ENCODE assay signal across 26 cellular contexts in the genomic region with DNA sequence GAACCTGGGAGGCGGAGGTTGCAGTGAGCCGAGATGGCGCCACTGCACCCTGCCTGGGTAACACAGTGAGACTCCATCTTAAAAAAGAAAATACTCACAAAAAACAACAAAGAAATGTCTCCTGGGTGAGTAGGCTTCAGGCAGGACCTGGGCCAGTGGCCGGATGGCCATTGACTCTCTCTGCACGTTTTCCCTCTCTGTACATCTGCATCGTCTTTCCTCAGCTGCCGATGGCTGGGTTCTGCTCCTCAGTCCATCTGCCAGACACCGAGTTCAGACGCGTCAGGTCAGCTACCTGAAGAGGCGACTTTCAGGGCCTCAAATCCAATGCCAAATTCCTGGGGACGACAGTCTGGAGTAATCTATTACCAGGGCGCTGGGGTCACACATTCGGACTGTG.
"Had no signal": no experiment of that assay in that cellular context is flagged by ENCODE, and none has a peak within 500 bp of the region (broad histone marks: within the 10 kb centered on the region; RNA-seq: fewer than 3 reads in every experiment).

No MANE protein-coding gene starts in this region.

- ATAC-seq: activated CD4-positive, alpha-beta T cell treated with anti-CD3 and anti-CD28 coated beads for 36 hours; activated T-cell treated with anti-CD3 and anti-CD28 coated beads, Interleukin-2, amount 50 U/mL, for 4 hours; activated T-helper 17 cell treated with anti-CD3 and anti-CD28 coated beads, Interleukin-2, amount 50 U/mL, for 72 hours; effector memory CD8-positive, alpha-beta T cell; foreskin keratinocyte; heart left ventricle had no signal

- H3K27me3 ChIP-seq: cardiac muscle cell, gastrocnemius medialis, heart left ventricle had no signal

- H3K36me3 ChIP-seq: cardiac muscle cell, esophagus muscularis mucosa, gastrocnemius medialis, heart left ventricle had no signal

- DNase-seq: activated CD4-positive, alpha-beta memory T cell treated with anti-CD3 and anti-CD28 coated beads, Interleukin-2, amount 10 ng/mL, durations not matched to agents 7 days and 5 days; activated CD4-positive, alpha-beta T cell treated with anti-CD3 and anti-CD28 coated beads for 36 hours; activated CD4-positive, alpha-beta T cell treated with anti-CD3 and anti-CD28 coated beads, Interleukin-2, amount 10 ng/mL, durations not matched to agents 24 days and 14 days; activated CD4-positive, CD25-positive, alpha-beta regulatory T cell; activated CD4-positive, CD25-positive, alpha-beta regulatory T cell treated with anti-CD3 and anti-CD28 coated beads, Interleukin-2, amount 50 U/mL, for 72 hours; activated effector memory CD4-positive, alpha-beta T cell treated with Interleukin-2 at 50 U/mL for 16 hours; activated gamma-delta T cell treated with Interleukin-2 at 50 U/mL for 16 hours; activated naive CD4-positive, alpha-beta T cell treated with anti-CD3 and anti-CD28 coated beads, Interleukin-2, amount 50 U/mL, for 16 hours; activated naive CD4-positive, alpha-beta T cell treated with Interleukin-2 at 50 U/mL for 16 hours; activated T-cell treated with anti-CD3 and anti-CD28 coated beads, Interleukin-2, amount 50 U/mL, for 4 hours; amniotic stem cell; central memory CD4-positive, alpha-beta T cell; cerebellar nuclear complex; cortex of kidney; dermis blood vessel endothelial cell; effector CD4-positive, alpha-beta T cell; effector memory CD8-positive, alpha-beta T cell; erythroblast; foreskin keratinocyte; gastrocnemius medialis; glutamatergic neuron; heart left ventricle; T-helper 2 cell had no signal

- H3K9me3 ChIP-seq: esophagus muscularis mucosa, gastrocnemius medialis, heart left ventricle had no signal

- H3K27ac ChIP-seq: cardiac muscle cell, esophagus muscularis mucosa, foreskin keratinocyte, gastrocnemius medialis, heart left ventricle had no signal

- H3K4me3 ChIP-seq: cardiac muscle cell, esophagus muscularis mucosa, gastrocnemius medialis, heart left ventricle had no signal

- H3K4me1 ChIP-seq: esophagus muscularis mucosa, foreskin keratinocyte, heart left ventricle had no signal
